ENCODE assay signal across 22 cellular contexts in genomic region chr15:69206079-69206478, GRCh38.
"Had no signal": no experiment of that assay in that cellular context is flagged by ENCODE, and none has a peak within 500 bp of the region (broad histone marks: within the 10 kb centered on the region; RNA-seq: fewer than 3 reads in every experiment).

No MANE protein-coding gene starts in this region.

- FAIRE-seq: keratinocyte had no signal

- H3K4me3 ChIP-seq: left lung, mucosa of descending colon, ovary, right atrium auricular region, skin epidermis, spleen, transverse colon, upper lobe of left lung, vagina had no signal

- ATAC-seq: left cardiac atrium; left lung; mucosa of descending colon; naive thymus-derived CD4-positive, alpha-beta T cell; natural killer cell treated with Interleukin-12 subunit alpha and Interleukin-12 subunit beta and Interleukin-15 and Interleukin-18, amount 100 ng/mL, for 72 hours; sciatic nerve; stimulated activated effector memory CD8-positive, alpha-beta T cell treated with anti-CD3 and anti-CD28 coated beads, Interleukin-12 subunit alpha, Interleukin-12 subunit beta, amount 100 ng/mL, for 72 hours; stimulated activated naive CD8-positive, alpha-beta T cell treated with anti-CD3 and anti-CD28 coated beads, Interleukin-15, amount 100 ng/mL, for 72 hours had no signal

- DNase-seq: hippocampal formation; kidney glomerular epithelial cell; left cardiac atrium; left lung; midbrain; mucosa of descending colon; naive thymus-derived CD4-positive, alpha-beta T cell; ovary; spleen; stimulated activated CD4-positive, alpha-beta T cell treated with anti-CD3 and anti-CD28 coated beads, Interleukin-4, amount 100 ng/mL, for 24 hours; stimulated activated naive CD4-positive, alpha-beta T cell; stimulated activated naive CD8-positive, alpha-beta T cell treated with anti-CD3 and anti-CD28 coated beads, Interleukin-15, amount 100 ng/mL, for 72 hours; substantia nigra; transverse colon; upper lobe of left lung had no signal

- H3K4me1 ChIP-seq: left lung, right atrium auricular region, spleen, upper lobe of left lung, vagina had no signal

- H3K9me3 ChIP-seq: left lung, mucosa of descending colon, ovary, right atrium auricular region, transverse colon, upper lobe of left lung, vagina had no signal

- H3K27ac ChIP-seq: left lung, ovary, right atrium auricular region, skin epidermis, spleen, transverse colon, upper lobe of left lung, vagina had no signal
